Comparison of ENCODE assay signal across 19 cellular contexts in the genomic region with DNA sequence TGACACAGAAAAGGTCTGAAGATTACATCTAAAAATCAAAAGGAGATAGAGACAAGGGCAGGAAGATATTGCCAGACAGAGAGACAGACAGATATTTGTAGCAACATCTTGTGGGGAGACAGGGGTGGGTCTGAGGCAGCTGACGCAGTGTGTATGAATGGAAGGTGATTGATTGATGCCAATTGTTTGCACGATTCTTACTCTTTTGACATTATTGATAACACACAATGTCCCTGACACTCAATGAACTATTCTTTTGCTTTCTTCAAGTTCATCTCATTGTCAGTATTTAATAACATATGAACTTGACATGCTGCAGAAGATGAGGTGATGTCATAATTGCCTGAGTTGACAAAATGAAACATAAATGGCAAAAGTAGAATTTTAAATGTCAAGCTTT.
"Had no signal": no experiment of that assay in that cellular context is flagged by ENCODE, and none has a peak within 500 bp of the region (broad histone marks: within the 10 kb centered on the region; RNA-seq: fewer than 3 reads in every experiment).

No MANE protein-coding gene starts in this region.

- H3K4me3 ChIP-seq: SJCRH30 had no signal

- FAIRE-seq: HTR-8/SVneo had no signal

- H3K27me3 ChIP-seq: SJCRH30 had no signal

- DNase-seq: KBM-7; MV-4-11; NCI-H1048; NCI-H1105 treated with DMSO at 0.1 percent for 48 hours; NCI-H1417 treated with DMSO at 0.1 percent for 48 hours; NCI-H146; NCI-H1694 treated with DMSO at 0.1 percent for 48 hours; NCI-H1930; NCI-H2081; NCI-H2107; NCI-H69; NCI-H774; NK-92 treated with Interleukin-12 subunit alpha and Interleukin-12 subunit beta, amount 100 ng/mL, for 24 hours; PC-3; SHP77 treated with DMSO at 0.1 percent for 48 hours; SJCRH30 had no signal

- H3K4me1 ChIP-seq: SJCRH30 had no signal

- H3K36me3 ChIP-seq: SJCRH30 had no signal

- H3K9me3 ChIP-seq: SJCRH30 had no signal

- H3K27ac ChIP-seq: HL-60, RWPE1, SJCRH30 had no signal
